9 cellular contexts compared by ENCODE assay signal in the genomic region with DNA sequence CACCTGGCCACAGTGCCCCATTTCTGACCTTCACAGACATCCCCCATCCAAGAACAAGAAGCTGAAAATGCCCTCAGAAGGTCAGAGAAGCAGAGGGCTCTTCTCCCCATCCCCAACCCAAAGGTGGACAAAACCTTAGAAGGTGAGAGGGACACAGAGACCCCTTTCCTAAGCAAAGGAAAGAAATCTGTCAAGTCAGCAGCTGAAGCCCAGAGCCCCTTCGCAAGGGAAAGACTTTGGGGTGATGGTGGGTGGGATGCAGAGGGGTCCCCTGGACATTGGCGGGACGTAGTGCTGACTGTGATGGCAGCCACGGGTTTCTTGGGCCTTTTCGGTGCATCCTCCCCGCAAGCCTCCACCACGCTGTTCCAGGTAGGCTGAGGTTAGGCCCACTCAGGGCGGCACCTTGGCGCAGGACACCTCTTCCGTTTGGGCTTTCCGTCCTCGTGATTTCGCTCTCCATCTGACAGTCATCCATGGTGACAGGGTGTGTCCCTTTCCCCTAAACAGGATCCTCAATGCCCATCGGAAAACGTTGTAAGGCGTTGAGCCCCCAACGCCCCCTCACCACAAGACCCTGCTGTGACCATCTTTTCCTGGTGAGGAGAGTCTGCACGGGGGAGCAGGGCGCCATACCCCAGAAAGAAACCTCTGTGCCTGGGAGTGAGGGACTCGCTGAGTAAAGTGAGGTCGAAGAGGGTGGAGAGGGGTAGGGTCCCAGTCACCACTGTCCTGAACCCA. TPM values are rescaled to one million over a fixed set of nuclear protein-coding genes. Genes with fewer than 3 reads are reported as not detected.
DNase-seq lines count a peak whose midpoint lies in the region; ATAC-seq and TF ChIP-seq lines count a peak whose summit lies in the region.
"Had no signal": no experiment of that assay in that cellular context is flagged by ENCODE, and none has a peak within 500 bp of the region (broad histone marks: within the 10 kb centered on the region; RNA-seq: fewer than 3 reads in every experiment).

No MANE protein-coding gene starts in this region.

- CTCF ChIA-PET in activated CD4-positive, alpha-beta T cell treated with anti-CD3 and anti-CD28 coated beads, Interleukin-2, amount 10 ng/mL, durations not matched to agents 7 days and 5 days (lab: Charles Lee) = interaction anchor here (1.4 to 1.5 kb wide), 2 partner anchors 11 to 14 kb away, joined by 3 to 4 read pairs; no protein-coding TSS in a partner anchor

- no peaks in the 10 kb centered on the region for H3K36me3 ChIP-seq in tibial nerve

- ATAC-seq in left colon (peak; percentile 4), HG03460 (IDR thresholded peaks at IDR 0.05; ENCODE audit: unreplicated experiment) (no peak)

- WGBS in tibial nerve, 2 donors = 67 to 76% methylated on average over 20 of the region's 21 CpGs
- 62% methylated on average over 21 of the region's 21 CpGs for WGBS in lower leg skin, 2 donors

- H3K27me3 Mint-ChIP-seq in activated CD4-positive, alpha-beta T cell treated with anti-CD3 and anti-CD28 coated beads, Interleukin-2, amount 10 ng/mL, durations not matched to agents 7 days and 5 days = peaks cover 3% of the 10 kb centered on the region
- no peaks in the 10 kb centered on the region for H3K27me3 Mint-ChIP-seq in activated naive CD8-positive, alpha-beta T cell treated with anti-CD3 and anti-CD28 coated beads for 36 hours

- no peaks in the 10 kb centered on the region for H3K9me3 Mint-ChIP-seq in activated CD4-positive, alpha-beta T cell treated with anti-CD3 and anti-CD28 coated beads, Interleukin-2, amount 10 ng/mL, durations not matched to agents 7 days and 5 days
- H3K9me3 Mint-ChIP-seq in activated naive CD8-positive, alpha-beta T cell treated with anti-CD3 and anti-CD28 coated beads for 36 hours = no peaks in the 10 kb centered on the region

- no peak for TF ChIP-seq EP300 in tibial nerve (IDR thresholded peaks at IDR 0.05)

- no peaks in the 10 kb centered on the region for H3K36me3 Mint-ChIP-seq in activated CD4-positive, alpha-beta T cell treated with anti-CD3 and anti-CD28 coated beads, Interleukin-2, amount 10 ng/mL, durations not matched to agents 7 days and 5 days (ENCODE audit: low read depth)
- no peaks in the 10 kb centered on the region for H3K36me3 Mint-ChIP-seq in activated naive CD8-positive, alpha-beta T cell treated with anti-CD3 and anti-CD28 coated beads for 36 hours

- no peaks in the 10 kb centered on the region for H3K27me3 ChIP-seq in tibial nerve

- TF ChIP-seq CTCF in tibial nerve (IDR thresholded peaks at IDR 0.05) = no peak
- no peak for TF ChIP-seq CTCF in lower leg skin (IDR thresholded peaks at IDR 0.05)

- H3K27ac Mint-ChIP-seq in activated CD4-positive, alpha-beta T cell treated with anti-CD3 and anti-CD28 coated beads, Interleukin-2, amount 10 ng/mL, durations not matched to agents 7 days and 5 days = peak overlapping the region; percentile 27
- no peak overlapping the region for H3K27ac Mint-ChIP-seq in activated naive CD8-positive, alpha-beta T cell treated with anti-CD3 and anti-CD28 coated beads for 36 hours

- H3K4me1 ChIP-seq in tibial nerve = peaks cover 0 to 16% (median 5%) of the 10 kb centered on the region in 4 donors

- POLR2A ChIA-PET in activated CD4-positive, alpha-beta T cell treated with anti-CD3 and anti-CD28 coated beads, Interleukin-2, amount 10 ng/mL, durations not matched to agents 7 days and 5 days (lab: Charles Lee) = no interaction called here

- H3K4me3 Mint-ChIP-seq in activated CD4-positive, alpha-beta T cell treated with anti-CD3 and anti-CD28 coated beads, Interleukin-2, amount 10 ng/mL, durations not matched to agents 7 days and 5 days = peak overlapping the region; percentile 59
- H3K4me3 Mint-ChIP-seq in activated naive CD8-positive, alpha-beta T cell treated with anti-CD3 and anti-CD28 coated beads for 36 hours = peak overlapping the region; percentile 47

- H3K4me3 ChIP-seq in tibial nerve (peak overlapping the region; percentile 18 to 51 (median 46)), lower leg skin (ENCODE audit: low read depth, poor library complexity, severe bottlenecking) (no peak overlapping the region)

- H3K9me3 ChIP-seq in tibial nerve = no peaks in the 10 kb centered on the region

- no peak for DNase-seq in activated CD4-positive, alpha-beta T cell treated with anti-CD3 and anti-CD28 coated beads, Interleukin-2, amount 10 ng/mL, durations not matched to agents 7 days and 5 days
- no peak for DNase-seq in activated CD4-positive, alpha-beta T cell treated with anti-CD3 and anti-CD28 coated beads, Interleukin-2, amount 50 U/mL, for 1 hour
- DNase-seq in activated naive CD8-positive, alpha-beta T cell treated with anti-CD3 and anti-CD28 coated beads for 36 hours = no peak
- peak; percentile 43 to 59 for DNase-seq in left colon
- DNase-seq in tibial nerve (ENCODE audit: low spot score in 2 of 2) = no peak
- DNase-seq in NK-92 treated with Interleukin-12 subunit alpha and Interleukin-12 subunit beta, amount 100 ng/mL, for 24 hours (lab: John Stamatoyannopoulos, UW) = no peak
- DNase-seq in lower leg skin (ENCODE audit: low spot score in 2 of 2) = no peak

- peaks cover 37% of the 10 kb centered on the region for H3K4me1 Mint-ChIP-seq in activated CD4-positive, alpha-beta T cell treated with anti-CD3 and anti-CD28 coated beads, Interleukin-2, amount 10 ng/mL, durations not matched to agents 7 days and 5 days
- H3K4me1 Mint-ChIP-seq in activated naive CD8-positive, alpha-beta T cell treated with anti-CD3 and anti-CD28 coated beads for 36 hours = peaks cover 17% of the 10 kb centered on the region

- peak overlapping the region in 2 of 4 donors; percentile 54 to 66 for H3K27ac ChIP-seq in tibial nerve

- intact Hi-C loops in left colon (cut with DNase I, micrococcal nuclease) (no loop called here), lower leg skin (cut with DNase I; ENCODE audit: low total_unique reads) (no loop called here)

- TF ChIP-seq POLR2A in tibial nerve (IDR thresholded peaks at IDR 0.05) (no peak), lower leg skin (IDR thresholded peaks at IDR 0.05) (no peak)

RNA-seq across cellular contexts. Expression of gene GSDMA, which starts 10.7 kb away (rescaled TPM):
- 1 to 10 TPM in 1 of 2 experiments, under 1 TPM in 1; 0.89 to 1.5 TPM for total RNA-seq in activated CD4-positive, alpha-beta T cell treated with anti-CD3 and anti-CD28 coated beads, Interleukin-2, amount 10 ng/mL, durations not matched to agents 7 days and 5 days
- under 1 TPM; 0.14 to 0.16 TPM for total RNA-seq in activated naive CD8-positive, alpha-beta T cell treated with anti-CD3 and anti-CD28 coated beads for 36 hours
- under 1 TPM in 1 of 2 donors, not detected in 1; 0.58 TPM for total RNA-seq in left colon
- under 1 TPM in 1 of 4 donors, not detected in 3; 0.20 TPM for total RNA-seq in tibial nerve
- total RNA-seq in lower leg skin = 100 to 1,000 TPM; 146 to 271 (median 163) TPM
- total RNA-seq: Daoy had no signal

RNA-seq across cellular contexts. Expression of gene LRRC3C, which starts 24.6 kb away (rescaled TPM):
- not detected for total RNA-seq in activated CD4-positive, alpha-beta T cell treated with anti-CD3 and anti-CD28 coated beads, Interleukin-2, amount 10 ng/mL, durations not matched to agents 7 days and 5 days
- total RNA-seq in activated naive CD8-positive, alpha-beta T cell treated with anti-CD3 and anti-CD28 coated beads for 36 hours = not detected
- not detected for total RNA-seq in left colon
- not detected for total RNA-seq in tibial nerve
- total RNA-seq in lower leg skin = under 1 TPM in 1 of 4 donors, not detected in 3; 0.52 TPM
- total RNA-seq: Daoy had no signal

RNA-seq across cellular contexts. Expression of gene ORMDL3, which starts 24.7 kb away (rescaled TPM):
- 100 to 1,000 TPM; 152 TPM for total RNA-seq in activated CD4-positive, alpha-beta T cell treated with anti-CD3 and anti-CD28 coated beads, Interleukin-2, amount 10 ng/mL, durations not matched to agents 7 days and 5 days
- total RNA-seq in activated naive CD8-positive, alpha-beta T cell treated with anti-CD3 and anti-CD28 coated beads for 36 hours = 10 to 100 TPM; 59.1 to 62.3 TPM
- total RNA-seq in left colon (10 to 100 TPM; 63.4 to 68.8 TPM), tibial nerve (10 to 100 TPM; 45.7 to 88.2 (median 72.3) TPM), lower leg skin (10 to 100 TPM; 58.1 to 84.0 (median 70.0) TPM)

RNA-seq across cellular contexts. Expression of gene PSMD3, which starts 28.5 kb away (rescaled TPM):
- total RNA-seq in activated CD4-positive, alpha-beta T cell treated with anti-CD3 and anti-CD28 coated beads, Interleukin-2, amount 10 ng/mL, durations not matched to agents 7 days and 5 days = 10 to 100 TPM; 88.4 to 94.9 TPM
- total RNA-seq in activated naive CD8-positive, alpha-beta T cell treated with anti-CD3 and anti-CD28 coated beads for 36 hours = 100 to 1,000 TPM; 173 to 177 TPM
- total RNA-seq in left colon = 100 to 1,000 TPM in 1 of 2 donors, 10 to 100 TPM in 1; 97.5 to 109 TPM
- total RNA-seq in tibial nerve = 100 to 1,000 TPM in 1 of 4 donors, 10 to 100 TPM in 3; 64.7 to 109 (median 72.1) TPM
- total RNA-seq in lower leg skin = 100 to 1,000 TPM; 106 to 154 (median 129) TPM

RNA-seq across cellular contexts. Expression of gene GSDMB, which starts 33.7 kb away (rescaled TPM):
- total RNA-seq in activated CD4-positive, alpha-beta T cell treated with anti-CD3 and anti-CD28 coated beads, Interleukin-2, amount 10 ng/mL, durations not matched to agents 7 days and 5 days = 10 to 100 TPM; 55.4 to 63.1 TPM
- total RNA-seq in activated naive CD8-positive, alpha-beta T cell treated with anti-CD3 and anti-CD28 coated beads for 36 hours = 1 to 10 TPM; 7.6 to 8.7 TPM
- 100 to 1,000 TPM in 1 of 2 donors, 10 to 100 TPM in 1; 91.4 to 116 TPM for total RNA-seq in left colon
- total RNA-seq in tibial nerve = 10 to 100 TPM in 3 of 4 donors, 1 to 10 TPM in 1; 8.1 to 21.2 (median 16.8) TPM
- total RNA-seq in lower leg skin = 10 to 100 TPM in 1 of 4 donors, 1 to 10 TPM in 3; 4.8 to 34.2 (median 7.7) TPM

Comparison
In these comparisons a context has a peak if more than half of its experiments do, and no peak if none do; other contexts are left out.
1. DNase-seq: peak in left colon (2 of 2); none in activated CD4-positive, alpha-beta T cell treated with anti-CD3 and anti-CD28 coated beads, Interleukin-2, amount 10 ng/mL, durations not matched to agents 7 days and 5 days (single experiment), activated CD4-positive, alpha-beta T cell treated with anti-CD3 and anti-CD28 coated beads, Interleukin-2, amount 50 U/mL, for 1 hour (single experiment), activated naive CD8-positive, alpha-beta T cell treated with anti-CD3 and anti-CD28 coated beads for 36 hours (single experiment), tibial nerve (0 of 2), NK-92 treated with Interleukin-12 subunit alpha and Interleukin-12 subunit beta, amount 100 ng/mL, for 24 hours (single experiment) and lower leg skin (0 of 2).
2. RNA of gene GSDMA, which starts 10.7 kb away (total RNA-seq): 146 to 271 TPM in lower leg skin; 0.89 to 1.5 TPM in activated CD4-positive, alpha-beta T cell treated with anti-CD3 and anti-CD28 coated beads, Interleukin-2, amount 10 ng/mL, durations not matched to agents 7 days and 5 days, 0.58 TPM in left colon, 0.20 TPM in tibial nerve and 0.14 to 0.16 TPM in activated naive CD8-positive, alpha-beta T cell treated with anti-CD3 and anti-CD28 coated beads for 36 hours; every median in the first group is over 10 times any median in the second.